8 cellular contexts compared by ENCODE assay signal in genomic region chr7:152025077-152025936, GRCh38. TPM values are rescaled to one million over a fixed set of nuclear protein-coding genes. Genes with fewer than 3 reads are reported as not detected.
DNase-seq lines count a peak whose midpoint lies in the region; TF ChIP-seq lines count a peak whose summit lies in the region.

Gene GALNT11, plus strand, starts transcription at chr7:152025674. Its CDS starts 68,554 bp downstream, at chr7:152094228.

- H3K9me3 ChIP-seq in ovary = no peaks in the 10 kb centered on the region
- no peaks in the 10 kb centered on the region for H3K9me3 ChIP-seq in thymus (ENCODE audit: control insufficient read depth)

- peaks cover 25% of the 10 kb centered on the region for H3K36me3 Mint-ChIP-seq in activated naive CD8-positive, alpha-beta T cell treated with anti-CD3 and anti-CD28 coated beads for 36 hours
- peaks cover 13% of the 10 kb centered on the region for H3K36me3 Mint-ChIP-seq in glutamatergic neuron (ENCODE audit: unreplicated experiment)

- peak within 1 kb of the TSS; percentile 85 for H3K4me3 Mint-ChIP-seq in activated naive CD8-positive, alpha-beta T cell treated with anti-CD3 and anti-CD28 coated beads for 36 hours
- H3K4me3 Mint-ChIP-seq in glutamatergic neuron (ENCODE audit: unreplicated experiment) = peak within 1 kb of the TSS; percentile 88

- TF ChIP-seq CTCF in glutamatergic neuron (IDR thresholded peaks at IDR 0.05; ENCODE audit: partially characterized antibody, unreplicated experiment) = no peak
- TF ChIP-seq CTCF in ovary (IDR thresholded peaks at IDR 0.05) = peak in 2 of 3 donors; percentile 40 to 57

- DNase-seq in GF-D8 (lab: John Stamatoyannopoulos, UW) (peak; percentile 66), H4 (ENCODE audit: low spot score) (peak; percentile 71), LoVo (ENCODE audit: low spot score) (peak; percentile 98), SKM-1 treated with dmso at 0.1 percent for 144 hours (lab: John Stamatoyannopoulos, UW; ENCODE audit: unreplicated experiment) (peak; percentile 52), glutamatergic neuron (peak; percentile 90), ovary (peak; percentile 79 to 92 (median 88))
- DNase-seq in activated naive CD8-positive, alpha-beta T cell treated with anti-CD3 and anti-CD28 coated beads for 36 hours = peak; percentile 92

- 2 to 4% (median 2%) methylated on average over 49 to 84 of the region's 84 CpGs for WGBS in ovary, 3 donors
- WGBS in thymus = 5% methylated on average over 84 of the region's 84 CpGs

- H3K4me1 Mint-ChIP-seq in activated naive CD8-positive, alpha-beta T cell treated with anti-CD3 and anti-CD28 coated beads for 36 hours = peaks cover 37% of the 10 kb centered on the region
- peaks cover 8% of the 10 kb centered on the region for H3K4me1 Mint-ChIP-seq in glutamatergic neuron (ENCODE audit: low read depth, unreplicated experiment)

- H3K27ac Mint-ChIP-seq in activated naive CD8-positive, alpha-beta T cell treated with anti-CD3 and anti-CD28 coated beads for 36 hours = peak within 1 kb of the TSS; percentile 87
- peak within 1 kb of the TSS; percentile 86 for H3K27ac Mint-ChIP-seq in glutamatergic neuron (ENCODE audit: unreplicated experiment)

- H3K27me3 Mint-ChIP-seq in activated naive CD8-positive, alpha-beta T cell treated with anti-CD3 and anti-CD28 coated beads for 36 hours = no peaks in the 10 kb centered on the region
- H3K27me3 Mint-ChIP-seq in glutamatergic neuron (ENCODE audit: unreplicated experiment) = peaks cover 5% of the 10 kb centered on the region

- H3K4me3 ChIP-seq in ovary (peak within 1 kb of the TSS; percentile 44), thymus (ENCODE audit: low read length) (peak within 1 kb of the TSS; percentile 74)

- peak; percentile 89 for TF ChIP-seq POLR2A in ovary (IDR thresholded peaks at IDR 0.05)

- no peaks in the 10 kb centered on the region for H3K36me3 ChIP-seq in ovary
- no peaks in the 10 kb centered on the region for H3K36me3 ChIP-seq in thymus (ENCODE audit: control insufficient read depth, insufficient read depth)

- intact Hi-C loops in ovary (cut with DNase I) = loop anchor here in 1 of 4 donors (10.0 kb wide), 1 partner anchor 151 kb away; the partner anchor contains the start of gene PRKAG2

- H3K4me1 ChIP-seq in ovary (ENCODE audit: insufficient read depth) (peaks cover 3% of the 10 kb centered on the region), thymus (ENCODE audit: control insufficient read depth, insufficient read depth, low read length) (peaks cover 5% of the 10 kb centered on the region)

- H3K27me3 ChIP-seq in ovary = no peaks in the 10 kb centered on the region
- peaks cover 6% of the 10 kb centered on the region for H3K27me3 ChIP-seq in thymus (ENCODE audit: control insufficient read depth, insufficient read depth)

- H3K27ac ChIP-seq in ovary (peak within 1 kb of the TSS; percentile 70 to 79), thymus (ENCODE audit: low read depth) (peak within 1 kb of the TSS; percentile 74)

- TF ChIP-seq EP300 in ovary (IDR thresholded peaks at IDR 0.05) = no peak

- H3K9me3 Mint-ChIP-seq in activated naive CD8-positive, alpha-beta T cell treated with anti-CD3 and anti-CD28 coated beads for 36 hours = peaks cover 5% of the 10 kb centered on the region
- peaks cover 10% of the 10 kb centered on the region for H3K9me3 Mint-ChIP-seq in glutamatergic neuron (ENCODE audit: unreplicated experiment)

RNA-seq across cellular contexts. Expression of gene GALNT11, which starts in this region (rescaled TPM):
- total RNA-seq in H4 (2014; rRNA removed; shearing (Covaris generic)) = 53.7 and 77.5 TPM in 2 replicates
- total RNA-seq in activated naive CD8-positive, alpha-beta T cell treated with anti-CD3 and anti-CD28 coated beads for 36 hours = 10 to 100 TPM; 18.6 to 19.0 TPM
- total RNA-seq in glutamatergic neuron (ENCODE audit: unreplicated experiment) (32.7 TPM), ovary (10 to 100 TPM; 20.1 to 39.8 (median 34.3) TPM)
- polyA plus RNA-seq in ovary (10 to 100 TPM; 28.5 to 57.6 TPM), thymus (32.0 TPM)

Comparison
In these comparisons a context has a peak if more than half of its experiments do, and no peak if none do; other contexts are left out.
1. Peak in every context shown above with its lines: DNase-seq, H3K4me3 ChIP-seq and H3K27ac ChIP-seq.